9 cellular contexts compared by ENCODE assay signal in the genomic region with DNA sequence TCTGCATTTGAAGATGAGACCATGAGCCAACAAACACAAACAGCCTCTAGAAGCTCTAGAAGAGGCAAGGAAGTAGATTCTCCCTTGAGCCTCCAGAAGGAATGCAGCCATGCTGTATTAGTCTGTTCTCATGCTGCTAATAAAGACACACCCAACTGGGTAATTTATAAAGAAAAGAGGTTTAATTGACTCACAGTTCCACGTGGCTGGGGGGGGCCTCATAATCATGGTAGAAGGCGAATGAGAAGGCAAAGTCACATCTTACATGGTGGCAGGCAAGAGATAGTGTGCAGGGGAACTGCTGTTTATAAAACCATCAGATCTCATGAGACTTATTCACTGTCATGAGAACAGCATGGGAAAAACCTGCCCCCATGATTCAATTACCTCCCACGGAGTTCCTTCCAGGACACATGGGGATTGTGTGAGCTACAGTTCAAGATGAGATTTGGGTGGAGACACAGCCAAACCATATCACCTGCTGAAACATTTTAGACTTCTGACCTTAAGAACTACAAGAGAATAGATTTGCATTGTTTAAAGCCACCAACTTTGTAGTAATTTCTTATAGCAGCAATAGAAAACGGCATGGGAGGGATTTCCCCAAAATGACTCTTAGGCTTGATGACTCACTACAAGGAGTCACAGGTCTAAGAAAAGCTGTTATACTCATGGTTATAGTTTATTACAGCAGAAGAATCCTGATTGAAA.
DNase-seq lines count a peak whose midpoint lies in the region; ATAC-seq and TF ChIP-seq lines count a peak whose summit lies in the region.
"Had no signal": no experiment of that assay in that cellular context is flagged by ENCODE, and none has a peak within 500 bp of the region (broad histone marks: within the 10 kb centered on the region; RNA-seq: fewer than 3 reads in every experiment).

No MANE protein-coding gene starts in this region.

- no peak for TF ChIP-seq CTCF in brain microvascular endothelial cell (IDR thresholded peaks at IDR 0.05; ENCODE audit: low read depth, low read length, missing control alignments)

- H3K27me3 ChIP-seq in brain microvascular endothelial cell (replicated peaks) = no peaks in the 10 kb centered on the region

- in situ Hi-C loops in brain microvascular endothelial cell (cut with HindIII; ENCODE audit: low pct_ligation_motif_present, low sequenced_read_pairs) = no loop called here

- peak; percentile 26 for DNase-seq in activated CD4-positive, alpha-beta T cell treated with anti-CD3 and anti-CD28 coated beads for 48 hours
- DNase-seq in activated CD4-positive, alpha-beta T cell treated with anti-CD3 and anti-CD28 coated beads for 1 hour = no peak
- peak; percentile 71 for DNase-seq in brain microvascular endothelial cell
- DNase-seq in stimulated activated CD8-positive, alpha-beta memory T cell treated with anti-CD3 and anti-CD28 coated beads, Interleukin-4, amount 100 ng/mL, for 48 hours = peak; percentile 24
- DNase-seq in GM19238 (ENCODE audit: insufficient read length, low spot score) = no peak
- no peak for DNase-seq in retina
- DNase-seq in SHP77 treated with DMSO at 0.1 percent for 48 hours (lab: John Stamatoyannopoulos, UW) = no peak
- DNase-seq: NCI-H1930 had no signal

- H3K36me3 ChIP-seq in brain microvascular endothelial cell (replicated peaks) = no peaks in the 10 kb centered on the region

- peak; percentile 61 for ATAC-seq in HG03342 (IDR thresholded peaks at IDR 0.05; ENCODE audit: unreplicated experiment)

- peak overlapping the region; percentile 55 for H3K27ac ChIP-seq in brain microvascular endothelial cell

- no peak overlapping the region for H3K4me3 ChIP-seq in brain microvascular endothelial cell (ENCODE audit: low read depth, low read length)

Comparison
In these comparisons a context has a peak if more than half of its experiments do, and no peak if none do; other contexts are left out.
1. DNase-seq: peak in activated CD4-positive, alpha-beta T cell treated with anti-CD3 and anti-CD28 coated beads for 48 hours (single experiment), brain microvascular endothelial cell (single experiment) and stimulated activated CD8-positive, alpha-beta memory T cell treated with anti-CD3 and anti-CD28 coated beads, Interleukin-4, amount 100 ng/mL, for 48 hours (single experiment); none in activated CD4-positive, alpha-beta T cell treated with anti-CD3 and anti-CD28 coated beads for 1 hour (single experiment), GM19238 (single experiment), retina (single experiment) and SHP77 treated with DMSO at 0.1 percent for 48 hours (single experiment).